In the genomic region with DNA sequence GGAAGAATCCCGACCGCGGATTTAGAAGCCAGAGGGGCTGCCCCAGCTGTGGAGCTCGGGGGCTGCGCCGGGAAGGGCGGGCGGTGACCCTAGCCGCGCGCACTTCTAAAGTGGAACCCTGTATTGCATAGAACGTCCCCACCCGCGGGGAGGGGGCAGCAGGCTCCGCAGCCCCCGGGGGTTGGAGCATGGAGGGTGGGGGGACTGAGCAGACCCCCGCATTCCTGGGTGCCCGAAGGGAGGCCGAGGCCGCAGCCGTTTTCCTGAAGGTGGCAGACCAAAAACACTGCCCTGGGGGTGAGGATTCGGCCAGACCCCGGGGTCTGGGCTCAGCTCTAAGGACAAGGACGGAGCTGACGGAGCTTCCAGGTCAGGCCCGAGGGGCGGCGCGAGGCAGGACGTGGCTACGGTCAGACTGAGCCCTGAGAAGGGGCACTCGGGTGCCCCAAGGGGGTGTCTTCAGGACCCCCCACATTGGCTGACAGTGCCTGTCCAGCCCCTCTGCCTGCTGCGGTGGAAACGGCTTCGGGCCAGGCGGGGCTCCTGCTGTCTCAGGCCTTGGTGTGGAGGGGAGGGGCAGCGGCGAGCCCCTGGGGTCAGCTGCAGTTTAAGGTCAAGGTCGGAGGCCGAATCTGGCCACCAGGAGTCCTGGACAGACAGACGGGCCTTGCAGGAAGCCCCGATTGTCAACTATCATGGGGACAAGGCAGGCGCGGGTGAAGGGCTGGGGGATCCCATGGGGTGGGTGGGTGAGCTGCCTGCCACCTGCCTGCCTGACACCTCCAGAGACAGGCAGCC, we compare ENCODE assay signal across 17 cellular contexts. TPM values are rescaled to one million over a fixed set of nuclear protein-coding genes. Genes with fewer than 3 reads are reported as not detected.
DNase-seq lines count a peak whose midpoint lies in the region; ATAC-seq, FAIRE-seq and TF ChIP-seq lines count a peak whose summit lies in the region.
"Had no signal": no experiment of that assay in that cellular context is flagged by ENCODE, and none has a peak within 500 bp of the region (broad histone marks: within the 10 kb centered on the region; RNA-seq: fewer than 3 reads in every experiment).

No MANE protein-coding gene starts in this region.

- DNase-seq in activated CD8-positive, alpha-beta T cell treated with anti-CD3 and anti-CD28 coated beads, Interleukin-2, amount 10 ng/mL, durations not matched to agents 7 days and 5 days = peak; percentile 21
- no peak for DNase-seq in activated CD8-positive, alpha-beta T cell treated with anti-CD3 and anti-CD28 coated beads for 36 hours
- peak in 1 of 4 experiments; percentile 43 for DNase-seq in K562 (ENCODE audit: extremely low read depth in 1 of 4, low spot score in 3 of 4)
- no peak for DNase-seq in memory B cell (ENCODE audit: low spot score in 2 of 2)
- DNase-seq in suprapubic skin (ENCODE audit: low spot score in 2 of 2) = peak; percentile 67 to 79
- no peak for DNase-seq in NCI-H2227 treated with DMSO at 0.1 percent for 48 hours (lab: John Stamatoyannopoulos, UW)
- no peak for DNase-seq in NCI-H1105 treated with DMSO at 0.1 percent for 48 hours (lab: John Stamatoyannopoulos, UW)
- DNase-seq in NCI-H82 treated with DMSO at 0.1 percent for 48 hours (lab: John Stamatoyannopoulos, UW; ENCODE audit: unreplicated experiment) = no peak
- DNase-seq: NCI-H1694, NCI-H510A treated with DMSO at 0.1 percent for 48 hours, PC-9 had no signal

- no peaks in the 10 kb centered on the region for H3K9me3 Mint-ChIP-seq in activated CD8-positive, alpha-beta T cell treated with anti-CD3 and anti-CD28 coated beads, Interleukin-2, amount 10 ng/mL, durations not matched to agents 7 days and 5 days (ENCODE audit: insufficient read depth)
- peaks cover 5% of the 10 kb centered on the region for H3K9me3 Mint-ChIP-seq in activated CD8-positive, alpha-beta T cell treated with anti-CD3 and anti-CD28 coated beads for 36 hours
- H3K9me3 Mint-ChIP-seq in memory B cell = no peaks in the 10 kb centered on the region

- peak overlapping the region in 1 of 2 experiments; percentile 45; a peak in 2 of 4 replicates for H3K9ac ChIP-seq in K562 (ENCODE audit: insufficient read depth in 1 of 2, low read depth in 2 of 2, low read length in 2 of 2)
- H3K9ac ChIP-seq: KMS-11 had no signal

- TF ChIP-seq RAD21 in K562 (CRISPR knock-in tag; conservative IDR thresholded peaks at IDR 0.05 in 1 of 2, IDR thresholded peaks at IDR 0.05 in 1 of 2) = no peak

- H3K27me3 ChIP-seq in K562 (ENCODE audit: control insufficient read depth in 2 of 2, insufficient read depth in 2 of 2, low read length in 2 of 2) = no peaks in the 10 kb centered on the region
- no peaks in the 10 kb centered on the region for H3K27me3 ChIP-seq in suprapubic skin

- in situ Hi-C loops in K562 (cut with MboI) = no loop called here

- CTCF ChIA-PET in activated CD8-positive, alpha-beta T cell treated with anti-CD3 and anti-CD28 coated beads, Interleukin-2, amount 10 ng/mL, durations not matched to agents 7 days and 5 days (lab: Charles Lee) = no interaction called here
- CTCF ChIA-PET in activated CD8-positive, alpha-beta T cell treated with anti-CD3 and anti-CD28 coated beads for 36 hours (lab: Charles Lee) = no interaction called here
- CTCF ChIA-PET in K562 (lab: Yijun Ruan, JAX; ENCODE audit: low intra/inter-chr PET ratio) = no interaction called here

- H2AFZ ChIP-seq in K562 (ENCODE audit: low read depth, low read length) = no peak overlapping the region
- H2AFZ ChIP-seq: PC-9 had no signal

- peaks cover 7% of the 10 kb centered on the region for H3K9me3 ChIP-seq in K562 (replicated peaks; ENCODE audit: control insufficient read depth, insufficient read depth, low read depth, low read length)
- peaks cover 6% of the 10 kb centered on the region for H3K9me3 ChIP-seq in suprapubic skin

- no peak for FAIRE-seq in K562 (lab: Jason Lieb, UNC)
- FAIRE-seq: A204.1 had no signal

- H3K4me3 Mint-ChIP-seq in activated CD8-positive, alpha-beta T cell treated with anti-CD3 and anti-CD28 coated beads, Interleukin-2, amount 10 ng/mL, durations not matched to agents 7 days and 5 days = no peak overlapping the region
- H3K4me3 Mint-ChIP-seq in activated CD8-positive, alpha-beta T cell treated with anti-CD3 and anti-CD28 coated beads for 36 hours = no peak overlapping the region
- H3K4me3 Mint-ChIP-seq in memory B cell = no peak overlapping the region
- H3K4me3 Mint-ChIP-seq: activated naive CD8-positive, alpha-beta T cell; WTC11 had no signal

- no peaks in the 10 kb centered on the region for H3K27me3 Mint-ChIP-seq in activated CD8-positive, alpha-beta T cell treated with anti-CD3 and anti-CD28 coated beads, Interleukin-2, amount 10 ng/mL, durations not matched to agents 7 days and 5 days (ENCODE audit: low read depth)
- no peaks in the 10 kb centered on the region for H3K27me3 Mint-ChIP-seq in activated CD8-positive, alpha-beta T cell treated with anti-CD3 and anti-CD28 coated beads for 36 hours
- no peaks in the 10 kb centered on the region for H3K27me3 Mint-ChIP-seq in memory B cell
- H3K27me3 Mint-ChIP-seq: activated naive CD8-positive, alpha-beta T cell; CD8-positive, alpha-beta memory T cell had no signal

- H3K36me3 Mint-ChIP-seq in activated CD8-positive, alpha-beta T cell treated with anti-CD3 and anti-CD28 coated beads, Interleukin-2, amount 10 ng/mL, durations not matched to agents 7 days and 5 days (ENCODE audit: low read depth) = peaks cover 29% of the 10 kb centered on the region
- H3K36me3 Mint-ChIP-seq in activated CD8-positive, alpha-beta T cell treated with anti-CD3 and anti-CD28 coated beads for 36 hours (ENCODE audit: low read depth) = peaks cover 26% of the 10 kb centered on the region
- H3K36me3 Mint-ChIP-seq in memory B cell = peaks cover 16% of the 10 kb centered on the region
- H3K36me3 Mint-ChIP-seq: activated naive CD8-positive, alpha-beta T cell had no signal

- no peak overlapping the region for H3K4me2 ChIP-seq in K562 (ENCODE audit: insufficient read depth, low read length)
- H3K4me2 ChIP-seq: KMS-11, PC-9 had no signal

- peaks cover 11% of the 10 kb centered on the region for H3K79me2 ChIP-seq in K562 (ENCODE audit: control insufficient read depth, insufficient read depth, low read length)

- H3K9me1 ChIP-seq in K562 (ENCODE audit: control insufficient read depth, insufficient read depth, low read length) = no peaks in the 10 kb centered on the region

- POLR2A ChIA-PET in activated CD8-positive, alpha-beta T cell treated with anti-CD3 and anti-CD28 coated beads, Interleukin-2, amount 10 ng/mL, durations not matched to agents 7 days and 5 days (lab: Charles Lee) = interaction anchor here (1.0 to 1.2 kb wide), 3 partner anchors 9 to 13 kb away, joined by 3 to 5 read pairs (median 4); no protein-coding TSS in a partner anchor
- POLR2A ChIA-PET in activated CD8-positive, alpha-beta T cell treated with anti-CD3 and anti-CD28 coated beads for 36 hours (lab: Charles Lee) = interaction anchor here (0.5 to 6.3 kb wide), 5 partner anchors 10 to 54 kb away, joined by 3 to 58 read pairs (median 6); a partner anchor contains a TSS
- POLR2A ChIA-PET in K562 (lab: Yijun Ruan, JAX) = interaction anchor here (0.8 to 2.7 kb wide), 5 partner anchors 10 to 38 kb away, joined by 3 to 18 read pairs (median 3); no protein-coding TSS in a partner anchor

- H3K36me3 ChIP-seq in K562 (ENCODE audit: control insufficient read depth, insufficient read depth, low read length) (peaks cover 57% of the 10 kb centered on the region; the same call in 2 of the 3 replicates), suprapubic skin (peaks cover 45% of the 10 kb centered on the region)

- H3K4me1 ChIP-seq in K562 (replicated peaks in 1 of 2; ENCODE audit: control insufficient read depth in 2 of 2, insufficient read depth in 2 of 2, low read length in 2 of 2) (peaks cover 21 to 79% of the 10 kb centered on the region in 2 experiments), suprapubic skin (peaks cover 56% of the 10 kb centered on the region)

- H3K4me3 ChIP-seq in K562 = no peak overlapping the region
- no peak overlapping the region for H3K4me3 ChIP-seq in suprapubic skin
- H3K4me3 ChIP-seq: PC-9 had no signal

- intact Hi-C loops in activated CD8-positive, alpha-beta T cell treated with anti-CD3 and anti-CD28 coated beads for 36 hours (cut with micrococcal nuclease) = no loop called here
- intact Hi-C loops in K562 (cut with micrococcal nuclease) = no loop called here

- no peak overlapping the region for H3K27ac Mint-ChIP-seq in activated CD8-positive, alpha-beta T cell treated with anti-CD3 and anti-CD28 coated beads, Interleukin-2, amount 10 ng/mL, durations not matched to agents 7 days and 5 days
- no peak overlapping the region for H3K27ac Mint-ChIP-seq in activated CD8-positive, alpha-beta T cell treated with anti-CD3 and anti-CD28 coated beads for 36 hours
- H3K27ac Mint-ChIP-seq in memory B cell = peak overlapping the region; percentile 91

- TF ChIP-seq POLR2A in K562 (conservative IDR thresholded peaks at IDR 0.05) (no peak), suprapubic skin (IDR thresholded peaks at IDR 0.05) (no peak)

- TF ChIP-seq EP300 in K562 (IDR thresholded peaks at IDR 0.05; ENCODE audit: low read length) = no peak
- TF ChIP-seq EP300 in suprapubic skin (IDR thresholded peaks at IDR 0.05) = no peak

- peaks cover 15% of the 10 kb centered on the region; the same call in 1 of the 2 replicates for H4K20me1 ChIP-seq in K562 (replicated peaks; ENCODE audit: control insufficient read depth, insufficient read depth, low read length)

- 96% methylated on average over 28 of the region's 44 CpGs for WGBS in K562 (ENCODE audit: insufficient coverage, low coverage, missing lambda C conversion rate)
- 92% methylated on average over 29 of the region's 44 CpGs for WGBS in suprapubic skin

- peaks cover 33% of the 10 kb centered on the region for H3K4me1 Mint-ChIP-seq in activated CD8-positive, alpha-beta T cell treated with anti-CD3 and anti-CD28 coated beads, Interleukin-2, amount 10 ng/mL, durations not matched to agents 7 days and 5 days (ENCODE audit: low read depth)
- H3K4me1 Mint-ChIP-seq in activated CD8-positive, alpha-beta T cell treated with anti-CD3 and anti-CD28 coated beads for 36 hours (ENCODE audit: low read depth) = peaks cover 20% of the 10 kb centered on the region
- H3K4me1 Mint-ChIP-seq in memory B cell = peaks cover 15% of the 10 kb centered on the region

- H3K27ac ChIP-seq in K562 (ENCODE audit: extremely low read depth, low read depth, low read length) (no peak overlapping the region), suprapubic skin (no peak overlapping the region)
- H3K27ac ChIP-seq: epithelial cell of prostate, KMS-11, PC-9 had no signal

- ATAC-seq in activated CD8-positive, alpha-beta T cell treated with anti-CD3 and anti-CD28 coated beads, Interleukin-2, amount 10 ng/mL, durations not matched to agents 7 days and 5 days = no peak
- no peak for ATAC-seq in activated CD8-positive, alpha-beta T cell treated with anti-CD3 and anti-CD28 coated beads for 36 hours
- ATAC-seq in K562 = no peak
- no peak for ATAC-seq in memory B cell (ENCODE audit: low read depth)
- ATAC-seq: WTC11 had no signal

- no TSS peak for BruUV-seq in K562 (replicated peaks; lab: Mats Ljungman, UMichigan)

- no peak for TF ChIP-seq CTCF in activated CD8-positive, alpha-beta T cell treated with anti-CD3 and anti-CD28 coated beads for 36 hours (IDR thresholded peaks at IDR 0.05)
- TF ChIP-seq CTCF in K562 (IDR thresholded peaks at IDR 0.05 in 2 of 3, conservative IDR thresholded peaks at IDR 0.05 in 1 of 3; ENCODE audit: insufficient read depth in 2 of 3, low read depth in 1 of 3, low read length in 3 of 3) = no peak
- TF ChIP-seq CTCF in suprapubic skin (IDR thresholded peaks at IDR 0.05) = no peak

RNA-seq across cellular contexts. Expression of a gene that starts 12.6 kb away (rescaled TPM):
- total RNA-seq in activated CD8-positive, alpha-beta T cell treated with anti-CD3 and anti-CD28 coated beads, Interleukin-2, amount 10 ng/mL, durations not matched to agents 7 days and 5 days = 100 to 1,000 TPM; 332 to 348 TPM
- total RNA-seq in activated CD8-positive, alpha-beta T cell treated with anti-CD3 and anti-CD28 coated beads for 36 hours = 100 to 1,000 TPM; 323 to 327 TPM
- 62.3 and 206 TPM in 2 replicates for total RNA-seq in K562 (2011; cell fraction: chromatin; rRNA removed; ENCODE audit: low replicate concordance)
- total RNA-seq in K562 (2011; cell fraction: nucleolus; rRNA removed) = 137 and 161 TPM in 2 replicates
- 83.2 and 85.9 TPM in 2 replicates for total RNA-seq in K562 (2011; cell fraction: nucleoplasm; rRNA removed)
- total RNA-seq in K562 (2014; rRNA removed) = 83.9 and 114 TPM in 2 replicates
- total RNA-seq in K562 (2014; rRNA removed; fragmentation: Illumina TruSeq; extraction: Trizol) = 19.3 and 22.0 TPM in 2 replicates
- total RNA-seq in K562 (2015; rRNA removed; fragmentation: Illumina TruSeq; extraction: Trizol) = 48.6 and 51.9 TPM in 2 replicates
- 179 and 191 TPM in 2 replicates for total RNA-seq in K562 (2021)
- polyA plus RNA-seq in K562 (2011; rRNA removed) = 59.3 and 97.4 TPM in 2 replicates
- polyA plus RNA-seq in K562 (2011; cell fraction: cytosol; rRNA removed) = 77.0 and 149 TPM in 2 replicates
- polyA plus RNA-seq in K562 (2011; cell fraction: nucleus; rRNA removed) = 131 and 186 TPM in 2 replicates
- polyA plus RNA-seq in K562 (2012) = 69.2 and 176 TPM in 2 replicates
- polyA plus RNA-seq in K562 (2014; fragmentation: Illumina TruSeq; extraction: Trizol) = 44.6 and 77.5 TPM in 2 replicates
- polyA plus RNA-seq in K562 (2014; fragmentation: Nextera tagmentation; extraction: Ambion mirVana) = 1 to 10 TPM; 5.1 to 5.5 TPM
- 87.2 and 91.7 TPM in 2 replicates for polyA plus RNA-seq in K562 (2014; rRNA removed)
- 39.4 and 48.9 TPM in 2 replicates for polyA minus RNA-seq in K562 (2011; rRNA and poly(A)+ RNA removed)
- 99.7 and 155 TPM in 2 replicates for polyA minus RNA-seq in K562 (2011; cell fraction: cytosol; rRNA and poly(A)+ RNA removed)
- 43.6 and 57.8 TPM in 2 replicates for polyA minus RNA-seq in K562 (2011; cell fraction: nucleus; rRNA and poly(A)+ RNA removed)
- total RNA-seq in suprapubic skin = 100 to 1,000 TPM; 209 to 249 (median 219) TPM

RNA-seq across cellular contexts. Expression of a gene that starts 23.0 kb away (rescaled TPM):
- total RNA-seq in activated CD8-positive, alpha-beta T cell treated with anti-CD3 and anti-CD28 coated beads, Interleukin-2, amount 10 ng/mL, durations not matched to agents 7 days and 5 days = 10 to 100 TPM; 48.2 to 53.4 TPM
- 10 to 100 TPM; 36.5 to 44.6 TPM for total RNA-seq in activated CD8-positive, alpha-beta T cell treated with anti-CD3 and anti-CD28 coated beads for 36 hours
- 7.3 and 29.0 TPM in 2 replicates for total RNA-seq in K562 (2011; cell fraction: chromatin; rRNA removed; ENCODE audit: low replicate concordance)
- 16.4 and 17.0 TPM in 2 replicates for total RNA-seq in K562 (2011; cell fraction: nucleolus; rRNA removed)
- total RNA-seq in K562 (2011; cell fraction: nucleoplasm; rRNA removed) = 14.3 and 16.7 TPM in 2 replicates
- total RNA-seq in K562 (2014; rRNA removed) (5.6 and 8.1 TPM in 2 replicates), K562 (2014; rRNA removed; fragmentation: Illumina TruSeq; extraction: Trizol) (1.5 and 2.0 TPM in 2 replicates), K562 (2015; rRNA removed; fragmentation: Illumina TruSeq; extraction: Trizol) (6.4 and 6.9 TPM in 2 replicates), K562 (2021) (13.3 and 15.6 TPM in 2 replicates), suprapubic skin (100 to 1,000 TPM in 1 of 4 donors, 10 to 100 TPM in 3; 83.0 to 101 (median 90.3) TPM)
- polyA plus RNA-seq in K562 (2011; rRNA removed) (10.2 and 30.9 TPM in 2 replicates), K562 (2014; fragmentation: Illumina TruSeq; extraction: Trizol) (7.4 and 11.0 TPM in 2 replicates), K562 (2014; fragmentation: Nextera tagmentation; extraction: Ambion mirVana) (under 1 TPM; 0.10 to 0.28 TPM), K562 (2014; rRNA removed) (9.6 TPM in 2 replicates)
- polyA plus RNA-seq in K562 (2011; cell fraction: cytosol; rRNA removed) = 21.5 and 25.6 TPM in 2 replicates
- polyA plus RNA-seq in K562 (2011; cell fraction: nucleus; rRNA removed) = 21.2 and 25.9 TPM in 2 replicates
- polyA plus RNA-seq in K562 (2012) = 18.5 and 62.5 TPM in 2 replicates
- 4.1 and 4.9 TPM in 2 replicates for polyA minus RNA-seq in K562 (2011; rRNA and poly(A)+ RNA removed)
- polyA minus RNA-seq in K562 (2011; cell fraction: cytosol; rRNA and poly(A)+ RNA removed) = 15.5 and 42.0 TPM in 2 replicates
- 5.9 and 11.9 TPM in 2 replicates for polyA minus RNA-seq in K562 (2011; cell fraction: nucleus; rRNA and poly(A)+ RNA removed)

RNA-seq across cellular contexts. Expression of a gene that starts 57.6 kb away (rescaled TPM):
- total RNA-seq in activated CD8-positive, alpha-beta T cell treated with anti-CD3 and anti-CD28 coated beads, Interleukin-2, amount 10 ng/mL, durations not matched to agents 7 days and 5 days = 100 to 1,000 TPM; 235 to 240 TPM
- total RNA-seq in activated CD8-positive, alpha-beta T cell treated with anti-CD3 and anti-CD28 coated beads for 36 hours = 100 to 1,000 TPM; 175 to 185 TPM
- total RNA-seq in K562 (2011; cell fraction: chromatin; rRNA removed; ENCODE audit: low replicate concordance) = 14.5 and 31.8 TPM in 2 replicates
- 13.9 and 14.7 TPM in 2 replicates for total RNA-seq in K562 (2011; cell fraction: nucleolus; rRNA removed)
- total RNA-seq in K562 (2011; cell fraction: nucleoplasm; rRNA removed) = 13.0 and 13.8 TPM in 2 replicates
- total RNA-seq in K562 (2014; rRNA removed) (6.0 TPM in 2 replicates), K562 (2014; rRNA removed; fragmentation: Illumina TruSeq; extraction: Trizol) (2.6 and 2.7 TPM in 2 replicates), K562 (2015; rRNA removed; fragmentation: Illumina TruSeq; extraction: Trizol) (5.4 and 5.8 TPM in 2 replicates), K562 (2021) (20.5 and 24.1 TPM in 2 replicates), suprapubic skin (10 to 100 TPM; 23.7 to 29.4 (median 28.1) TPM)
- polyA plus RNA-seq in K562 (2011; rRNA removed) (10.9 and 24.8 TPM in 2 replicates), K562 (2014; fragmentation: Illumina TruSeq; extraction: Trizol) (11.9 and 12.0 TPM in 2 replicates), K562 (2014; fragmentation: Nextera tagmentation; extraction: Ambion mirVana) (1 to 10 TPM; 1.1 to 2.2 TPM), K562 (2014; rRNA removed) (8.2 and 10.3 TPM in 2 replicates)
- polyA plus RNA-seq in K562 (2011; cell fraction: cytosol; rRNA removed) = 30.7 and 31.8 TPM in 2 replicates
- polyA plus RNA-seq in K562 (2011; cell fraction: nucleus; rRNA removed) = 10.5 and 12.5 TPM in 2 replicates
- polyA plus RNA-seq in K562 (2012) = 10.9 and 12.9 TPM in 2 replicates
- 10.3 and 10.6 TPM in 2 replicates for polyA minus RNA-seq in K562 (2011; rRNA and poly(A)+ RNA removed)
- 26.8 and 37.9 TPM in 2 replicates for polyA minus RNA-seq in K562 (2011; cell fraction: cytosol; rRNA and poly(A)+ RNA removed)
- 3.9 and 8.2 TPM in 2 replicates for polyA minus RNA-seq in K562 (2011; cell fraction: nucleus; rRNA and poly(A)+ RNA removed)

RNA-seq across cellular contexts. Expression of a gene that starts 58.2 kb away (rescaled TPM):
- total RNA-seq in activated CD8-positive, alpha-beta T cell treated with anti-CD3 and anti-CD28 coated beads, Interleukin-2, amount 10 ng/mL, durations not matched to agents 7 days and 5 days = 1 to 10 TPM; 8.7 to 9.5 TPM
- total RNA-seq in activated CD8-positive, alpha-beta T cell treated with anti-CD3 and anti-CD28 coated beads for 36 hours = 10 to 100 TPM; 22.6 to 23.0 TPM
- 6.2 and 19.6 TPM in 2 replicates for total RNA-seq in K562 (2011; cell fraction: chromatin; rRNA removed; ENCODE audit: low replicate concordance)
- 14.0 and 17.2 TPM in 2 replicates for total RNA-seq in K562 (2011; cell fraction: nucleolus; rRNA removed)
- 8.0 and 12.0 TPM in 2 replicates for total RNA-seq in K562 (2011; cell fraction: nucleoplasm; rRNA removed)
- 0.94 and 1.2 TPM in 2 replicates for total RNA-seq in K562 (2014; rRNA removed)
- total RNA-seq in K562 (2014; rRNA removed; fragmentation: Illumina TruSeq; extraction: Trizol) = 0.25 and 0.48 TPM in 2 replicates
- total RNA-seq in K562 (2015; rRNA removed; fragmentation: Illumina TruSeq; extraction: Trizol) = 0.53 and 0.72 TPM in 2 replicates
- 1.6 TPM in 2 replicates for total RNA-seq in K562 (2021)
- polyA plus RNA-seq in K562 (2011; rRNA removed) = 2.6 and 9.3 TPM in 2 replicates
- 3.7 and 5.5 TPM in 2 replicates for polyA plus RNA-seq in K562 (2011; cell fraction: cytosol; rRNA removed)
- polyA plus RNA-seq in K562 (2011; cell fraction: nucleus; rRNA removed) = 59.2 and 77.4 TPM in 2 replicates
- polyA plus RNA-seq in K562 (2012) = 2.1 and 5.9 TPM in 2 replicates
- 0.78 and 1.4 TPM in 2 replicates for polyA plus RNA-seq in K562 (2014; fragmentation: Illumina TruSeq; extraction: Trizol)
- polyA plus RNA-seq in K562 (2014; fragmentation: Nextera tagmentation; extraction: Ambion mirVana) = under 1 TPM; 0.07 to 0.13 TPM
- 1.6 and 3.9 TPM in 2 replicates for polyA plus RNA-seq in K562 (2014; rRNA removed)
- polyA minus RNA-seq in K562 (2011; rRNA and poly(A)+ RNA removed) = 0.60 and 0.74 TPM in 2 replicates
- not detected in 2 replicates for polyA minus RNA-seq in K562 (2011; cell fraction: cytosol; rRNA and poly(A)+ RNA removed)
- polyA minus RNA-seq in K562 (2011; cell fraction: nucleus; rRNA and poly(A)+ RNA removed) = 5.4 and 8.3 TPM in 2 replicates
- 1 to 10 TPM; 2.1 to 8.1 (median 6.4) TPM for total RNA-seq in suprapubic skin

Comparison
In these comparisons a context has a peak if more than half of its experiments do, and no peak if none do; other contexts are left out.
1. DNase-seq: peak in activated CD8-positive, alpha-beta T cell treated with anti-CD3 and anti-CD28 coated beads, Interleukin-2, amount 10 ng/mL, durations not matched to agents 7 days and 5 days (single experiment) and suprapubic skin (2 of 2); none in activated CD8-positive, alpha-beta T cell treated with anti-CD3 and anti-CD28 coated beads for 36 hours (single experiment), memory B cell (0 of 2), NCI-H2227 treated with DMSO at 0.1 percent for 48 hours (single experiment), NCI-H1105 treated with DMSO at 0.1 percent for 48 hours (single experiment) and NCI-H82 treated with DMSO at 0.1 percent for 48 hours (single experiment).
2. RNA of a gene that starts 57.6 kb away (total RNA-seq): 235 to 240 TPM in activated CD8-positive, alpha-beta T cell treated with anti-CD3 and anti-CD28 coated beads, Interleukin-2, amount 10 ng/mL, durations not matched to agents 7 days and 5 days and 175 to 185 TPM in activated CD8-positive, alpha-beta T cell treated with anti-CD3 and anti-CD28 coated beads for 36 hours; 23.7 to 29.4 TPM in suprapubic skin and 2.6 to 31.8 TPM in K562; every median in the first group is over 4 times any median in the second.